8 cellular contexts compared by ENCODE assay signal in genomic region chr14:35826218-35826951, GRCh38. TPM values are rescaled to one million over a fixed set of nuclear protein-coding genes. Genes with fewer than 3 reads are reported as not detected.
A peak's percentile ranks its signal among the peaks of the same experiment; 100 is the strongest.
DNase-seq lines count a peak whose midpoint lies in the region; ATAC-seq lines count a peak whose summit lies in the region.

Gene BRMS1L, plus strand, starts transcription at chr14:35826338. Its CDS starts 179 bp downstream, at chr14:35826517.

- no peaks in the 10 kb centered on the region for H3K27me3 Mint-ChIP-seq in activated T-helper 17 cell treated with anti-CD3 and anti-CD28 coated beads, Interleukin-2, amount 50 U/mL, for 72 hours
- H3K27me3 Mint-ChIP-seq in naive B cell, result no peaks in the 10 kb centered on the region

- H3K9me3 Mint-ChIP-seq in activated T-helper 17 cell treated with anti-CD3 and anti-CD28 coated beads, Interleukin-2, amount 50 U/mL, for 72 hours, result no peaks in the 10 kb centered on the region
- H3K9me3 Mint-ChIP-seq in naive B cell, result no peaks in the 10 kb centered on the region
- no peaks in the 10 kb centered on the region for H3K9me3 Mint-ChIP-seq in stimulated activated effector memory CD8-positive, alpha-beta T cell treated with anti-CD3 and anti-CD28 coated beads, Interleukin-12 subunit alpha, Interleukin-12 subunit beta, amount 100 ng/mL, for 72 hours

- H3K4me1 Mint-ChIP-seq in activated T-helper 17 cell treated with anti-CD3 and anti-CD28 coated beads, Interleukin-2, amount 50 U/mL, for 72 hours, result peaks cover 9% of the 10 kb centered on the region
- H3K4me1 Mint-ChIP-seq in naive B cell, result peaks cover 13 to 22% (median 14%) of the 10 kb centered on the region in 3 donors
- H3K4me1 Mint-ChIP-seq in stimulated activated effector memory CD8-positive, alpha-beta T cell treated with anti-CD3 and anti-CD28 coated beads, Interleukin-12 subunit alpha, Interleukin-12 subunit beta, amount 100 ng/mL, for 72 hours, result peaks cover 18% of the 10 kb centered on the region

- H3K4me3 Mint-ChIP-seq in activated T-helper 17 cell treated with anti-CD3 and anti-CD28 coated beads, Interleukin-2, amount 50 U/mL, for 72 hours, result peak within 1 kb of the TSS; percentile 91
- H3K4me3 Mint-ChIP-seq in naive B cell, result peak within 1 kb of the TSS; percentile 81 to 98 (median 94)
- H3K4me3 Mint-ChIP-seq in stimulated activated effector memory CD8-positive, alpha-beta T cell treated with anti-CD3 and anti-CD28 coated beads, Interleukin-12 subunit alpha, Interleukin-12 subunit beta, amount 100 ng/mL, for 72 hours, result peak within 1 kb of the TSS; percentile 82

- peaks cover 3% of the 10 kb centered on the region for H3K36me3 Mint-ChIP-seq in activated T-helper 17 cell treated with anti-CD3 and anti-CD28 coated beads, Interleukin-2, amount 50 U/mL, for 72 hours (ENCODE audit: low read depth)
- H3K36me3 Mint-ChIP-seq in naive B cell, result no peaks in the 10 kb centered on the region
- peaks cover 10% of the 10 kb centered on the region for H3K36me3 Mint-ChIP-seq in stimulated activated effector memory CD8-positive, alpha-beta T cell treated with anti-CD3 and anti-CD28 coated beads, Interleukin-12 subunit alpha, Interleukin-12 subunit beta, amount 100 ng/mL, for 72 hours

- peak; percentile 97 for ATAC-seq in activated T-helper 17 cell treated with anti-CD3 and anti-CD28 coated beads, Interleukin-2, amount 50 U/mL, for 72 hours (replicated peaks)
- peak; percentile 95 for ATAC-seq in naive B cell (ENCODE audit: low read depth in 2 of 2)
- ATAC-seq in stimulated activated effector memory CD8-positive, alpha-beta T cell treated with anti-CD3 and anti-CD28 coated beads, Interleukin-12 subunit alpha, Interleukin-12 subunit beta, amount 100 ng/mL, for 72 hours, result peak; percentile 98

- DNase-seq in EH (ENCODE audit: low read depth) (peak; percentile 99), GOT3 (lab: John Stamatoyannopoulos, UW) (peak; percentile 72), LHCN-M2 (ENCODE audit: low read depth) (peak; percentile 98), RPMI7951 (ENCODE audit: low read depth) (peak; percentile 98), fibroblast of gingiva (ENCODE audit: low read depth) (peak; percentile 99), naive B cell (peak; percentile 96)
- peak; percentile 89 to 95 for DNase-seq in stimulated activated effector memory CD8-positive, alpha-beta T cell treated with anti-CD3 and anti-CD28 coated beads, Interleukin-12 subunit alpha, Interleukin-12 subunit beta, amount 100 ng/mL, for 72 hours (ENCODE audit: low spot score in 2 of 2)

- peak within 1 kb of the TSS; percentile 82 for H3K27ac Mint-ChIP-seq in activated T-helper 17 cell treated with anti-CD3 and anti-CD28 coated beads, Interleukin-2, amount 50 U/mL, for 72 hours
- peak within 1 kb of the TSS; percentile 69 to 97 (median 88) for H3K27ac Mint-ChIP-seq in naive B cell
- H3K27ac Mint-ChIP-seq in stimulated activated effector memory CD8-positive, alpha-beta T cell treated with anti-CD3 and anti-CD28 coated beads, Interleukin-12 subunit alpha, Interleukin-12 subunit beta, amount 100 ng/mL, for 72 hours, result peak within 1 kb of the TSS; percentile 78

RNA-seq across cellular contexts. Expression of gene BRMS1L, which starts in this region (rescaled TPM):
- 5.7 and 8.3 TPM in 2 replicates for total RNA-seq in LHCN-M2 (2014; rRNA removed)
- polyA plus RNA-seq in LHCN-M2 (2012), result 4.8 TPM
- total RNA-seq in RPMI7951 (2014; rRNA removed; shearing (Covaris generic)), result 3.5 and 5.3 TPM in 2 replicates
- 1 to 10 TPM; 5.4 to 7.7 TPM for total RNA-seq in activated T-helper 17 cell treated with anti-CD3 and anti-CD28 coated beads, Interleukin-2, amount 50 U/mL, for 72 hours
- 1 to 10 TPM; 1.4 to 5.0 (median 3.1) TPM for polyA plus RNA-seq in naive B cell (ENCODE audit: low read depth in 6 of 6)

Comparison
In these comparisons a context has a peak if more than half of its experiments do, and no peak if none do; other contexts are left out.
1. Peak in every context shown above with its lines: DNase-seq and ATAC-seq.